In the genomic region with DNA sequence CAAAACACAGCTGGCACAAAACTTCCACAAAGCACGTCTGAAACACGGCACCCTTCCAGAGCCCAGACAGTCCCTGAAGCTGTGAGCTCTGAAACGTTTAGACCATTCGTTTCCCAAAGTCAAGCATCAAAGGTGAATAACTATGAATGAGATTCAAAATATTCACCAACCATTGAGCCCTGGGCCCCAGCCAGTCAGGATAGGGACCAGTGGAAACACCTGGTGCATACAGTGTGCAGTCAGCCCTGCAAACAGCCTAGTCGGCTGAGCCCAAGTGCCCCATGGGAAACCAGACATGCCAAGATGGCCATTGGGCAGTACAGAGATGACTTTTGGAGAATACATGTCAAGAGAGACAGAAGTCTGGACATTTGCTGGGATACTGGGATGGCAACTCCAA, we compare ENCODE assay signal across 1 cellular context.
TF ChIP-seq lines count a peak whose summit lies in the region.

No MANE protein-coding gene starts in this region.

TF ChIP-seq in GM12878, 131 proteins besides CTCF, POLR2A, EP300 and RAD21:
- no peak for TF ChIP-seq ATF7 (IDR thresholded peaks at IDR 0.05; ENCODE audit: low read depth)
- TF ChIP-seq KAT2A (conservative IDR thresholded peaks at IDR 0.05; ENCODE audit: control insufficient read depth, low read depth, low read length) = no peak
- TF ChIP-seq NR2C2 (IDR thresholded peaks at IDR 0.05; ENCODE audit: borderline replicate concordance, control insufficient read depth, insufficient read length, low read depth) = no peak
- TF ChIP-seq, protein P1, sequence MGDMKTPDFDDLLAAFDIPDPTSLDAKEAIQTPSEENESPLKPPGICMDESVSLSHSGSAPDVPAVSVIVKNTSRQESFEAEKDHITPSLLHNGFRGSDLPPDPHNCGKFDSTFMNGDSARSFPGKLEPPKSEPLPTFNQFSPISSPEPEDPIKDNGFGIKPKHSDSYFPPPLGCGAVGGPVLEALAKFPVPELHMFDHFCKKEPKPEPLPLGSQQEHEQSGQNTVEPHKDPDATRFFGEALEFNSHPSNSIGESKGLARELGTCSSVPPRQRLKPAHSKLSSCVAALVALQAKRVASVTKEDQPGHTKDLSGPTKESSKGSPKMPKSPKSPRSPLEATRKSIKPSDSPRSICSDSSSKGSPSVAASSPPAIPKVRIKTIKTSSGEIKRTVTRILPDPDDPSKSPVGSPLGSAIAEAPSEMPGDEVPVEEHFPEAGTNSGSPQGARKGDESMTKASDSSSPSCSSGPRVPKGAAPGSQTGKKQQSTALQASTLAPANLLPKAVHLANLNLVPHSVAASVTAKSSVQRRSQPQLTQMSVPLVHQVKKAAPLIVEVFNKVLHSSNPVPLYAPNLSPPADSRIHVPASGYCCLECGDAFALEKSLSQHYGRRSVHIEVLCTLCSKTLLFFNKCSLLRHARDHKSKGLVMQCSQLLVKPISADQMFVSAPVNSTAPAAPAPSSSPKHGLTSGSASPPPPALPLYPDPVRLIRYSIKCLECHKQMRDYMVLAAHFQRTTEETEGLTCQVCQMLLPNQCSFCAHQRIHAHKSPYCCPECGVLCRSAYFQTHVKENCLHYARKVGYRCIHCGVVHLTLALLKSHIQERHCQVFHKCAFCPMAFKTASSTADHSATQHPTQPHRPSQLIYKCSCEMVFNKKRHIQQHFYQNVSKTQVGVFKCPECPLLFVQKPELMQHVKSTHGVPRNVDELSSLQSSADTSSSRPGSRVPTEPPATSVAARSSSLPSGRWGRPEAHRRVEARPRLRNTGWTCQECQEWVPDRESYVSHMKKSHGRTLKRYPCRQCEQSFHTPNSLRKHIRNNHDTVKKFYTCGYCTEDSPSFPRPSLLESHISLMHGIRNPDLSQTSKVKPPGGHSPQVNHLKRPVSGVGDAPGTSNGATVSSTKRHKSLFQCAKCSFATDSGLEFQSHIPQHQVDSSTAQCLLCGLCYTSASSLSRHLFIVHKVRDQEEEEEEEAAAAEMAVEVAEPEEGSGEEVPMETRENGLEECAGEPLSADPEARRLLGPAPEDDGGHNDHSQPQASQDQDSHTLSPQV (IDR thresholded peaks at IDR 0.05) = no peak
- no peak for TF ChIP-seq STAT1 (conservative IDR thresholded peaks at IDR 0.05)
- TF ChIP-seq, protein P2, sequence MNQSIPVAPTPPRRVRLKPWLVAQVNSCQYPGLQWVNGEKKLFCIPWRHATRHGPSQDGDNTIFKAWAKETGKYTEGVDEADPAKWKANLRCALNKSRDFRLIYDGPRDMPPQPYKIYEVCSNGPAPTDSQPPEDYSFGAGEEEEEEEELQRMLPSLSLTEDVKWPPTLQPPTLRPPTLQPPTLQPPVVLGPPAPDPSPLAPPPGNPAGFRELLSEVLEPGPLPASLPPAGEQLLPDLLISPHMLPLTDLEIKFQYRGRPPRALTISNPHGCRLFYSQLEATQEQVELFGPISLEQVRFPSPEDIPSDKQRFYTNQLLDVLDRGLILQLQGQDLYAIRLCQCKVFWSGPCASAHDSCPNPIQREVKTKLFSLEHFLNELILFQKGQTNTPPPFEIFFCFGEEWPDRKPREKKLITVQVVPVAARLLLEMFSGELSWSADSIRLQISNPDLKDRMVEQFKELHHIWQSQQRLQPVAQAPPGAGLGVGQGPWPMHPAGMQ (IDR thresholded peaks at IDR 0.05; ENCODE audit: borderline replicate concordance) = no peak
- no peak for TF ChIP-seq PML (IDR thresholded peaks at IDR 0.05; ENCODE audit: low read length)
- TF ChIP-seq TBL1XR1 (IDR thresholded peaks at IDR 0.05; ENCODE audit: low read depth, low read length) = no peak
- no peak for TF ChIP-seq TARDBP (IDR thresholded peaks at IDR 0.05; ENCODE audit: borderline replicate concordance)
- TF ChIP-seq IRF4 (IDR thresholded peaks at IDR 0.05; ENCODE audit: low read depth, low read length) = no peak
- TF ChIP-seq MYB (IDR thresholded peaks at IDR 0.05; ENCODE audit: borderline replicate concordance, low read depth, low read length) = no peak
- TF ChIP-seq, protein P3, sequence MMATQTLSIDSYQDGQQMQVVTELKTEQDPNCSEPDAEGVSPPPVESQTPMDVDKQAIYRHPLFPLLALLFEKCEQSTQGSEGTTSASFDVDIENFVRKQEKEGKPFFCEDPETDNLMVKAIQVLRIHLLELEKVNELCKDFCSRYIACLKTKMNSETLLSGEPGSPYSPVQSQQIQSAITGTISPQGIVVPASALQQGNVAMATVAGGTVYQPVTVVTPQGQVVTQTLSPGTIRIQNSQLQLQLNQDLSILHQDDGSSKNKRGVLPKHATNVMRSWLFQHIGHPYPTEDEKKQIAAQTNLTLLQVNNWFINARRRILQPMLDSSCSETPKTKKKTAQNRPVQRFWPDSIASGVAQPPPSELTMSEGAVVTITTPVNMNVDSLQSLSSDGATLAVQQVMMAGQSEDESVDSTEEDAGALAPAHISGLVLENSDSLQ (IDR thresholded peaks at IDR 0.05) = no peak
- TF ChIP-seq, protein P4, sequence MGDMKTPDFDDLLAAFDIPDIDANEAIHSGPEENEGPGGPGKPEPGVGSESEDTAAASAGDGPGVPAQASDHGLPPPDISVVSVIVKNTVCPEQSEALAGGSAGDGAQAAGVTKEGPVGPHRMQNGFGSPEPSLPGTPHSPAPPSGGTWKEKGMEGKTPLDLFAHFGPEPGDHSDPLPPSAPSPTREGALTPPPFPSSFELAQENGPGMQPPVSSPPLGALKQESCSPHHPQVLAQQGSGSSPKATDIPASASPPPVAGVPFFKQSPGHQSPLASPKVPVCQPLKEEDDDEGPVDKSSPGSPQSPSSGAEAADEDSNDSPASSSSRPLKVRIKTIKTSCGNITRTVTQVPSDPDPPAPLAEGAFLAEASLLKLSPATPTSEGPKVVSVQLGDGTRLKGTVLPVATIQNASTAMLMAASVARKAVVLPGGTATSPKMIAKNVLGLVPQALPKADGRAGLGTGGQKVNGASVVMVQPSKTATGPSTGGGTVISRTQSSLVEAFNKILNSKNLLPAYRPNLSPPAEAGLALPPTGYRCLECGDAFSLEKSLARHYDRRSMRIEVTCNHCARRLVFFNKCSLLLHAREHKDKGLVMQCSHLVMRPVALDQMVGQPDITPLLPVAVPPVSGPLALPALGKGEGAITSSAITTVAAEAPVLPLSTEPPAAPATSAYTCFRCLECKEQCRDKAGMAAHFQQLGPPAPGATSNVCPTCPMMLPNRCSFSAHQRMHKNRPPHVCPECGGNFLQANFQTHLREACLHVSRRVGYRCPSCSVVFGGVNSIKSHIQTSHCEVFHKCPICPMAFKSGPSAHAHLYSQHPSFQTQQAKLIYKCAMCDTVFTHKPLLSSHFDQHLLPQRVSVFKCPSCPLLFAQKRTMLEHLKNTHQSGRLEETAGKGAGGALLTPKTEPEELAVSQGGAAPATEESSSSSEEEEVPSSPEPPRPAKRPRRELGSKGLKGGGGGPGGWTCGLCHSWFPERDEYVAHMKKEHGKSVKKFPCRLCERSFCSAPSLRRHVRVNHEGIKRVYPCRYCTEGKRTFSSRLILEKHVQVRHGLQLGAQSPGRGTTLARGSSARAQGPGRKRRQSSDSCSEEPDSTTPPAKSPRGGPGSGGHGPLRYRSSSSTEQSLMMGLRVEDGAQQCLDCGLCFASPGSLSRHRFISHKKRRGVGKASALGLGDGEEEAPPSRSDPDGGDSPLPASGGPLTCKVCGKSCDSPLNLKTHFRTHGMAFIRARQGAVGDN (IDR thresholded peaks at IDR 0.05) = no peak
